19 cellular contexts compared by ENCODE assay signal in genomic region chr10:30420774-30421173, GRCh38. TPM values are rescaled to one million over a fixed set of nuclear protein-coding genes. Genes with fewer than 3 reads are reported as not detected.
DNase-seq lines count a peak whose midpoint lies in the region; ATAC-seq and TF ChIP-seq lines count a peak whose summit lies in the region.
"Had no signal": no experiment of that assay in that cellular context is flagged by ENCODE, and none has a peak within 500 bp of the region (broad histone marks: within the 10 kb centered on the region; RNA-seq: fewer than 3 reads in every experiment).

No MANE protein-coding gene starts in this region.

- intact Hi-C loops in natural killer cell (cut with micrococcal nuclease): no loop called here
- intact Hi-C loops in breast epithelium (cut with DNase I; ENCODE audit: low total_unique reads): no loop called here

- 100% methylated on average over 1 of the region's 1 CpG for WGBS in endodermal cell (ENCODE audit: insufficient coverage in 1 of 2, insufficient read length in 1 of 2), 2 experiments

- no peaks in the 10 kb centered on the region for H3K27me3 Mint-ChIP-seq in natural killer cell treated with Interleukin-12 subunit alpha and Interleukin-12 subunit beta and Interleukin-15 and Interleukin-18, amount 100 ng/mL, for 72 hours
- H3K27me3 Mint-ChIP-seq in natural killer cell (ENCODE audit: low read depth in 2 of 2) (no peaks in the 10 kb centered on the region), type B pancreatic cell (no peaks in the 10 kb centered on the region), endodermal cell (ENCODE audit: insufficient read depth) (no peaks in the 10 kb centered on the region)

- H3K4me1 Mint-ChIP-seq in natural killer cell treated with Interleukin-12 subunit alpha and Interleukin-12 subunit beta and Interleukin-15 and Interleukin-18, amount 100 ng/mL, for 72 hours (ENCODE audit: low read depth in 2 of 2): peaks cover 48 to 57% of the 10 kb centered on the region in 2 donors
- H3K4me1 Mint-ChIP-seq in natural killer cell (peaks cover 19 to 33% of the 10 kb centered on the region in 2 donors), type B pancreatic cell (ENCODE audit: unreplicated experiment) (peaks cover 24% of the 10 kb centered on the region), endodermal cell (peaks cover 22% of the 10 kb centered on the region)

- H3K4me2 ChIP-seq in OCI-LY3 (ENCODE audit: low read length): peak overlapping the region; percentile 81
- no peak overlapping the region for H3K4me2 ChIP-seq in MM.1S (ENCODE audit: low read depth, low read length)

- H3K4me3 ChIP-seq in OCI-LY3 (ENCODE audit: low read length): peak overlapping the region; percentile 52
- no peak overlapping the region for H3K4me3 ChIP-seq in endodermal cell (ENCODE audit: low read length)
- H3K4me3 ChIP-seq in MM.1S (ENCODE audit: low read length): no peak overlapping the region
- H3K4me3 ChIP-seq in breast epithelium: no peak overlapping the region
- H3K4me3 ChIP-seq: BLaER1 treated with 17β-estradiol and CSF1 and Interleukin-3, amounts not matched to agents 10 nM and 100 nM; coronary artery; MG63 had no signal

- peak overlapping the region; percentile 62 to 98 for H3K27ac Mint-ChIP-seq in natural killer cell treated with Interleukin-12 subunit alpha and Interleukin-12 subunit beta and Interleukin-15 and Interleukin-18, amount 100 ng/mL, for 72 hours
- H3K27ac Mint-ChIP-seq in natural killer cell (no peak overlapping the region), type B pancreatic cell (peak overlapping the region; percentile 61), endodermal cell (no peak overlapping the region)

- H3K4me3 Mint-ChIP-seq in natural killer cell treated with Interleukin-12 subunit alpha and Interleukin-12 subunit beta and Interleukin-15 and Interleukin-18, amount 100 ng/mL, for 72 hours: no peak overlapping the region
- H3K4me3 Mint-ChIP-seq in natural killer cell: no peak overlapping the region
- H3K4me3 Mint-ChIP-seq in type B pancreatic cell: no peak overlapping the region
- H3K4me3 Mint-ChIP-seq in endodermal cell: no peak overlapping the region

- H4K20me1 ChIP-seq in OCI-LY3 (ENCODE audit: insufficient read depth, low read length) (no peaks in the 10 kb centered on the region), MM.1S (ENCODE audit: insufficient read depth, low read length) (no peaks in the 10 kb centered on the region)
- H4K20me1 ChIP-seq: BLaER1 treated with 17β-estradiol and CSF1 and Interleukin-3, amounts not matched to agents 10 nM and 100 nM had no signal

- H3K9ac ChIP-seq in OCI-LY3 (ENCODE audit: low read length) (peak overlapping the region; percentile 64), endodermal cell (ENCODE audit: extremely low read depth, low read length, poor library complexity, severe bottlenecking) (no peak overlapping the region), MM.1S (ENCODE audit: low read length) (no peak overlapping the region)
- H3K9ac ChIP-seq: BLaER1 treated with 17β-estradiol and CSF1 and Interleukin-3, amounts not matched to agents 10 nM and 100 nM had no signal

- peaks cover 87% of the 10 kb centered on the region for H3K4me1 ChIP-seq in OCI-LY3 (ENCODE audit: low read length)
- peaks cover 8% of the 10 kb centered on the region for H3K4me1 ChIP-seq in endodermal cell (ENCODE audit: control insufficient read depth, insufficient read depth, low read length)
- H3K4me1 ChIP-seq in MM.1S (ENCODE audit: low read length): peaks cover 5% of the 10 kb centered on the region
- no peaks in the 10 kb centered on the region for H3K4me1 ChIP-seq in breast epithelium

- H3K9me3 Mint-ChIP-seq in natural killer cell treated with Interleukin-12 subunit alpha and Interleukin-12 subunit beta and Interleukin-15 and Interleukin-18, amount 100 ng/mL, for 72 hours: no peaks in the 10 kb centered on the region
- no peaks in the 10 kb centered on the region for H3K9me3 Mint-ChIP-seq in natural killer cell
- H3K9me3 Mint-ChIP-seq in type B pancreatic cell: no peaks in the 10 kb centered on the region
- no peaks in the 10 kb centered on the region for H3K9me3 Mint-ChIP-seq in endodermal cell

- H2AFZ ChIP-seq in OCI-LY3 (ENCODE audit: low read depth, low read length) (no peak overlapping the region), MM.1S (ENCODE audit: low read length) (no peak overlapping the region)

- H3K79me2 ChIP-seq in OCI-LY3 (ENCODE audit: low read length) (peaks cover 37% of the 10 kb centered on the region), MM.1S (ENCODE audit: low read length) (no peaks in the 10 kb centered on the region)

- H3K27me3 ChIP-seq in OCI-LY3 (ENCODE audit: low read depth, low read length): no peaks in the 10 kb centered on the region
- no peaks in the 10 kb centered on the region for H3K27me3 ChIP-seq in endodermal cell (ENCODE audit: control insufficient read depth, insufficient read depth, low read length, poor library complexity, severe bottlenecking)
- no peaks in the 10 kb centered on the region for H3K27me3 ChIP-seq in MM.1S (replicated peaks; ENCODE audit: insufficient read depth, low read length)
- H3K27me3 ChIP-seq in breast epithelium: no peaks in the 10 kb centered on the region
- H3K27me3 ChIP-seq: BLaER1 treated with 17β-estradiol and CSF1 and Interleukin-3, amounts not matched to agents 10 nM and 100 nM; MG63 had no signal

- TF ChIP-seq POLR2A in breast epithelium (IDR thresholded peaks at IDR 0.05): no peak

- DNase-seq in natural killer cell treated with Interleukin-12 subunit alpha and Interleukin-12 subunit beta and Interleukin-15 and Interleukin-18, amount 100 ng/mL, for 72 hours (ENCODE audit: low spot score): no peak
- no peak for DNase-seq in natural killer cell
- no peak for DNase-seq in type B pancreatic cell (ENCODE audit: extremely low spot score, unreplicated experiment)
- DNase-seq in endodermal cell: no peak
- DNase-seq in MM.1S: no peak
- no peak for DNase-seq in breast epithelium (ENCODE audit: low spot score in 2 of 2)
- DNase-seq: activated CD4-positive, alpha-beta T cell treated with anti-CD3 and anti-CD28 coated beads, Interleukin-2, amount 50 U/mL, for 4 hours; activated effector memory CD4-positive, alpha-beta T cell treated with anti-CD3 and anti-CD28 coated beads, Interleukin-2, amount 50 U/mL, for 16 hours; mammary epithelial cell; MG63; NCI-H146; NCI-H524 treated with DMSO at 0.1 percent for 48 hours; stimulated activated CD4-positive, alpha-beta T cell treated with anti-CD3 and anti-CD28 coated beads, Interleukin-12 subunit alpha, Interleukin-12 subunit beta, amount 100 ng/mL, for 4 hours; substantia nigra had no signal

- no peak for TF ChIP-seq CTCF in natural killer cell (IDR thresholded peaks at IDR 0.05)
- TF ChIP-seq CTCF in OCI-LY3 (IDR thresholded peaks at IDR 0.05; ENCODE audit: low read depth, low read length): no peak
- TF ChIP-seq CTCF in type B pancreatic cell (conservative IDR thresholded peaks at IDR 0.05): no peak
- TF ChIP-seq CTCF in endodermal cell (conservative IDR thresholded peaks at IDR 0.05): no peak
- no peak for TF ChIP-seq CTCF in MM.1S (IDR thresholded peaks at IDR 0.05; ENCODE audit: low read length)
- TF ChIP-seq CTCF in breast epithelium (IDR thresholded peaks at IDR 0.05): no peak

- no peaks in the 10 kb centered on the region for H3K9me3 ChIP-seq in OCI-LY3 (ENCODE audit: insufficient read depth, low read length)
- H3K9me3 ChIP-seq in endodermal cell (ENCODE audit: control insufficient read depth, low read length): no peaks in the 10 kb centered on the region
- no peaks in the 10 kb centered on the region for H3K9me3 ChIP-seq in MM.1S (replicated peaks; ENCODE audit: insufficient read depth, low read length)
- H3K9me3 ChIP-seq in breast epithelium: no peaks in the 10 kb centered on the region
- H3K9me3 ChIP-seq: BLaER1 treated with 17β-estradiol and CSF1 and Interleukin-3, amounts not matched to agents 10 nM and 100 nM; MG63 had no signal

- H3K36me3 ChIP-seq in OCI-LY3 (replicated peaks; ENCODE audit: low read depth, low read length): peaks cover 5% of the 10 kb centered on the region
- H3K36me3 ChIP-seq in endodermal cell (ENCODE audit: control insufficient read depth, insufficient read depth, low read length): no peaks in the 10 kb centered on the region
- H3K36me3 ChIP-seq in MM.1S (replicated peaks; ENCODE audit: insufficient read depth, low read length): no peaks in the 10 kb centered on the region
- no peaks in the 10 kb centered on the region for H3K36me3 ChIP-seq in breast epithelium
- H3K36me3 ChIP-seq: BLaER1 treated with 17β-estradiol and CSF1 and Interleukin-3, amounts not matched to agents 10 nM and 100 nM; MG63 had no signal

- peaks cover 12% of the 10 kb centered on the region for H3F3A ChIP-seq in MM.1S (ENCODE audit: insufficient read depth, low read length)

- H3K36me3 Mint-ChIP-seq in natural killer cell treated with Interleukin-12 subunit alpha and Interleukin-12 subunit beta and Interleukin-15 and Interleukin-18, amount 100 ng/mL, for 72 hours: no peaks in the 10 kb centered on the region
- H3K36me3 Mint-ChIP-seq in natural killer cell: no peaks in the 10 kb centered on the region
- no peaks in the 10 kb centered on the region for H3K36me3 Mint-ChIP-seq in type B pancreatic cell
- no peaks in the 10 kb centered on the region for H3K36me3 Mint-ChIP-seq in endodermal cell (ENCODE audit: low read depth)

- ATAC-seq in natural killer cell treated with Interleukin-12 subunit alpha and Interleukin-12 subunit beta and Interleukin-15 and Interleukin-18, amount 100 ng/mL, for 72 hours: no peak
- ATAC-seq in natural killer cell (no peak), HG02973 (IDR thresholded peaks at IDR 0.05; ENCODE audit: unreplicated experiment) (peak; percentile 7)
- ATAC-seq: SK-N-SH treated with all-trans-retinoic acid at 6 μM for 48 hours had no signal

- H3K27ac ChIP-seq in OCI-LY3 (ENCODE audit: low read length) (peak overlapping the region; percentile 94), endodermal cell (ENCODE audit: low read depth, low read length) (no peak overlapping the region), MM.1S (ENCODE audit: low read length) (no peak overlapping the region), breast epithelium (no peak overlapping the region)
- H3K27ac ChIP-seq: coronary artery had no signal

- no peaks in the 10 kb centered on the region for H3K9me2 ChIP-seq in MM.1S (replicated peaks; ENCODE audit: insufficient read depth, low read length)

RNA-seq across cellular contexts. Expression of gene MAP3K8, which starts 13.2 kb away (rescaled TPM):
- 100 to 1,000 TPM; 239 to 355 TPM for total RNA-seq in natural killer cell treated with Interleukin-12 subunit alpha and Interleukin-12 subunit beta and Interleukin-15 and Interleukin-18, amount 100 ng/mL, for 72 hours
- 100 to 1,000 TPM; 200 to 244 (median 236) TPM for total RNA-seq in natural killer cell
- total RNA-seq in type B pancreatic cell (ENCODE audit: low replicate concordance): 22.6 and 37.3 TPM in 2 replicates
- total RNA-seq in endodermal cell: 10 to 100 TPM; 10.2 to 11.7 TPM
- 9.2 TPM for polyA plus RNA-seq in endodermal cell (2013, experiment 1 of 2)
- 10.8 TPM for polyA plus RNA-seq in endodermal cell (2013, experiment 2 of 2)
- total RNA-seq in breast epithelium: 10 to 100 TPM; 34.4 to 45.9 (median 40.2) TPM

Comparison
In these comparisons a context has a peak if more than half of its experiments do, and no peak if none do; other contexts are left out.
1. H3K27ac Mint-ChIP-seq: peak in natural killer cell treated with Interleukin-12 subunit alpha and Interleukin-12 subunit beta and Interleukin-15 and Interleukin-18, amount 100 ng/mL, for 72 hours (2 of 2) and type B pancreatic cell (single experiment); none in natural killer cell (0 of 2) and endodermal cell (single experiment).